In genomic region chr19:27966390-27966816, GRCh38 we compare ENCODE assay signal across 1 cellular context.
TF ChIP-seq lines count a peak whose summit lies in the region.

No MANE protein-coding gene starts in this region.

TF ChIP-seq in HCT116, 20 proteins besides CTCF, POLR2A, EP300 and RAD21 (continued from another document):
- TF ChIP-seq ZBTB33 (IDR thresholded peaks at IDR 0.05; ENCODE audit: extremely low read depth, insufficient replicate concordance, low read length) (no peak), SRF (IDR thresholded peaks at IDR 0.05; ENCODE audit: low read depth) (no peak), MAX (IDR thresholded peaks at IDR 0.05) (no peak), REST (IDR thresholded peaks at IDR 0.05; ENCODE audit: low read depth) (no peak), YY1 (IDR thresholded peaks at IDR 0.05; ENCODE audit: extremely low read depth, insufficient replicate concordance, low read depth, low read length) (no peak), CEBPB (IDR thresholded peaks at IDR 0.05; ENCODE audit: low read depth) (no peak), JUND (IDR thresholded peaks at IDR 0.05) (no peak), EZH2phosphoT487 (IDR thresholded peaks at IDR 0.05; ENCODE audit: borderline replicate concordance) (no peak), EGR1 (IDR thresholded peaks at IDR 0.05; ENCODE audit: low read depth) (no peak), SIN3A (IDR thresholded peaks at IDR 0.05; ENCODE audit: low read depth) (no peak), ELF1 (IDR thresholded peaks at IDR 0.05; ENCODE audit: borderline replicate concordance, low read depth) (no peak), ZNF274 (IDR thresholded peaks at IDR 0.05; ENCODE audit: low read depth, low read length) (no peak), SP1 (IDR thresholded peaks at IDR 0.05; ENCODE audit: low read depth) (no peak), EZH2 (IDR thresholded peaks at IDR 0.05) (no peak), ATF3 (IDR thresholded peaks at IDR 0.05) (no peak)
